34 cellular contexts compared by ENCODE assay signal in genomic region chr6:95794749-95795148, GRCh38.
"Had no signal": no experiment of that assay in that cellular context is flagged by ENCODE, and none has a peak within 500 bp of the region (broad histone marks: within the 10 kb centered on the region; RNA-seq: fewer than 3 reads in every experiment).

No MANE protein-coding gene starts in this region.

- H3K4me1 Mint-ChIP-seq: activated B cell treated with CpG ODN at 0.5 μM for 24 hours; activated CD4-positive, alpha-beta T cell treated with anti-CD3 and anti-CD28 coated beads, Interleukin-2, amount 10 ng/mL, durations not matched to agents 24 days and 14 days; activated naive CD8-positive, alpha-beta T cell treated with anti-CD3 and anti-CD28 coated beads for 36 hours; activated T-helper 17 cell treated with anti-CD3 and anti-CD28 coated beads, Interleukin-2, amount 50 U/mL, for 72 hours had no signal

- H3K9me3 Mint-ChIP-seq: activated CD4-positive, alpha-beta T cell treated with anti-CD3 and anti-CD28 coated beads, Interleukin-2, amount 10 ng/mL, durations not matched to agents 24 days and 14 days; activated T-helper 1 cell treated with anti-CD3 and anti-CD28 coated beads, Interleukin-12 subunit alpha, Interleukin-12 subunit beta, Interleukin-2, Interleukin-4 antibody, amounts not matched to agents 30 ng/mL and 10 ng/mL and 1 ng/mL, durations not matched to agents 14 hours and 24 hours and 36 hours; activated T-helper 17 cell treated with anti-CD3 and anti-CD28 coated beads, Interleukin-2, amount 50 U/mL, for 72 hours; T-helper 2 cell treated with Interferon-gamma antibody and Interleukin-4, amounts not matched to agents 5 μg/mL and 100 μg/mL, for 36 hours had no signal

- H3K27ac Mint-ChIP-seq: activated B cell treated with CpG ODN at 0.5 μM for 24 hours; activated CD4-positive, alpha-beta memory T cell treated with anti-CD3 and anti-CD28 coated beads for 36 hours; activated CD4-positive, alpha-beta T cell treated with anti-CD3 and anti-CD28 coated beads, Interleukin-2, amount 10 ng/mL, durations not matched to agents 24 days and 14 days; activated CD8-positive, alpha-beta T cell treated with anti-CD3 and anti-CD28 coated beads for 36 hours; activated naive CD4-positive, alpha-beta T cell treated with anti-CD3 and anti-CD28 coated beads for 36 hours; activated naive CD4-positive, alpha-beta T cell treated with anti-CD3 and anti-CD28 coated beads, Interleukin-2, amount 50 U/mL, for 72 hours; activated naive CD8-positive, alpha-beta T cell treated with anti-CD3 and anti-CD28 coated beads for 36 hours; activated T-cell treated with anti-CD3 and anti-CD28 coated beads, Interleukin-2, amount 50 U/mL, for 72 hours; activated T-helper 1 cell treated with anti-CD3 and anti-CD28 coated beads, Interleukin-12 subunit alpha, Interleukin-12 subunit beta, Interleukin-2, Interleukin-4 antibody, amounts not matched to agents 30 ng/mL and 10 ng/mL and 1 ng/mL, durations not matched to agents 14 hours and 24 hours and 36 hours; activated T-helper 17 cell treated with anti-CD3 and anti-CD28 coated beads, Interleukin-2, amount 50 U/mL, for 72 hours; T-helper 1 cell treated with Interleukin-12 subunit alpha and Interleukin-12 subunit beta and Interleukin-4 antibody, amounts not matched to agents 30 μg/mL and 1 μg/mL, for 36 hours; T-helper 2 cell treated with Interferon-gamma antibody and Interleukin-4, amounts not matched to agents 5 μg/mL and 100 μg/mL, for 36 hours had no signal

- H3K36me3 ChIP-seq: adrenal gland, brain microvascular endothelial cell, breast epithelium had no signal

- H3K27me3 Mint-ChIP-seq: activated B cell treated with CpG ODN at 0.5 μM for 24 hours; activated CD4-positive, alpha-beta memory T cell treated with anti-CD3 and anti-CD28 coated beads for 36 hours; activated CD4-positive, alpha-beta T cell treated with anti-CD3 and anti-CD28 coated beads, Interleukin-2, amount 10 ng/mL, durations not matched to agents 24 days and 14 days; activated CD8-positive, alpha-beta T cell treated with anti-CD3 and anti-CD28 coated beads for 36 hours; activated naive CD8-positive, alpha-beta T cell treated with anti-CD3 and anti-CD28 coated beads for 36 hours; activated T-helper 17 cell treated with anti-CD3 and anti-CD28 coated beads, Interleukin-2, amount 50 U/mL, for 72 hours had no signal

- H3K9me3 ChIP-seq: adrenal gland, body of pancreas, breast epithelium had no signal

- DNase-seq: activated B cell treated with CpG ODN at 0.5 μM for 24 hours; activated CD4-positive, alpha-beta memory T cell treated with anti-CD3 and anti-CD28 coated beads for 36 hours; activated CD4-positive, alpha-beta T cell treated with anti-CD3 and anti-CD28 coated beads for 4 hours; activated CD4-positive, alpha-beta T cell treated with anti-CD3 and anti-CD28 coated beads, Interleukin-2, amount 10 ng/mL, durations not matched to agents 24 days and 14 days; activated CD4-positive, alpha-beta T cell treated with anti-CD3 and anti-CD28 coated beads, Interleukin-2, amount 50 U/mL, for 1 hour; activated CD4-positive, alpha-beta T cell treated with anti-CD3 and anti-CD28 coated beads, Interleukin-2, amount 50 U/mL, for 4 hours; activated CD4-positive, CD25-positive, alpha-beta regulatory T cell treated with anti-CD3 and anti-CD28 coated beads, Interleukin-2, amount 50 U/mL, for 72 hours; activated CD8-positive, alpha-beta memory T cell treated with anti-CD3 and anti-CD28 coated beads, Interleukin-2, amount 50 U/mL, for 4 hours; activated CD8-positive, alpha-beta T cell treated with anti-CD3 and anti-CD28 coated beads for 36 hours; activated effector memory CD4-positive, alpha-beta T cell treated with anti-CD3 and anti-CD28 coated beads, Interleukin-2, amount 50 U/mL, for 16 hours; activated gamma-delta T cell treated with Interleukin-2 at 50 U/mL for 16 hours; activated naive CD4-positive, alpha-beta T cell; activated naive CD4-positive, alpha-beta T cell treated with anti-CD3 and anti-CD28 coated beads for 36 hours; activated naive CD4-positive, alpha-beta T cell treated with anti-CD3 and anti-CD28 coated beads, Interleukin-2, amount 50 U/mL, for 16 hours; activated naive CD8-positive, alpha-beta T cell treated with anti-CD3 and anti-CD28 coated beads for 36 hours; activated T-cell treated with anti-CD3 and anti-CD28 coated beads for 4 hours; activated T-cell treated with anti-CD3 and anti-CD28 coated beads, Interleukin-2, amount 50 U/mL, for 1 hour; activated T-cell treated with anti-CD3 and anti-CD28 coated beads, Interleukin-2, amount 50 U/mL, for 4 hours; activated T-cell treated with anti-CD3 and anti-CD28 coated beads, Interleukin-2, amount 50 U/mL, for 72 hours; adrenal gland; amniotic stem cell; aorta; body of pancreas; brain microvascular endothelial cell; central memory CD4-positive, alpha-beta T cell; T-helper 2 cell; T-helper 9 cell had no signal

- H3K27ac ChIP-seq: adrenal gland, body of pancreas, brain microvascular endothelial cell, breast epithelium, VCaP had no signal

- H3K36me3 Mint-ChIP-seq: activated CD4-positive, alpha-beta memory T cell treated with anti-CD3 and anti-CD28 coated beads for 36 hours; activated naive CD4-positive, alpha-beta T cell treated with anti-CD3 and anti-CD28 coated beads, Interleukin-2, amount 50 U/mL, for 72 hours; activated naive CD8-positive, alpha-beta T cell treated with anti-CD3 and anti-CD28 coated beads for 36 hours had no signal

- H3K27me3 ChIP-seq: adrenal gland, body of pancreas, brain microvascular endothelial cell, breast epithelium had no signal

- ATAC-seq: activated CD8-positive, alpha-beta T cell treated with anti-CD3 and anti-CD28 coated beads for 36 hours; activated naive CD4-positive, alpha-beta T cell treated with anti-CD3 and anti-CD28 coated beads, Interleukin-2, amount 50 U/mL, for 72 hours; activated T-cell treated with anti-CD3 and anti-CD28 coated beads, Interleukin-2, amount 50 U/mL, for 4 hours; activated T-cell treated with anti-CD3 and anti-CD28 coated beads, Interleukin-2, amount 50 U/mL, for 72 hours; activated T-helper 17 cell treated with anti-CD3 and anti-CD28 coated beads, Interleukin-2, amount 50 U/mL, for 72 hours; body of pancreas had no signal

- H3K4me3 Mint-ChIP-seq: activated B cell treated with CpG ODN at 0.5 μM for 24 hours; activated CD4-positive, alpha-beta memory T cell treated with anti-CD3 and anti-CD28 coated beads for 36 hours; activated CD4-positive, alpha-beta T cell treated with anti-CD3 and anti-CD28 coated beads, Interleukin-2, amount 10 ng/mL, durations not matched to agents 24 days and 14 days; activated CD8-positive, alpha-beta T cell treated with anti-CD3 and anti-CD28 coated beads for 36 hours; activated naive CD4-positive, alpha-beta T cell treated with anti-CD3 and anti-CD28 coated beads for 36 hours; activated naive CD8-positive, alpha-beta T cell treated with anti-CD3 and anti-CD28 coated beads for 36 hours; activated T-cell treated with anti-CD3 and anti-CD28 coated beads, Interleukin-2, amount 50 U/mL, for 4 hours; activated T-cell treated with anti-CD3 and anti-CD28 coated beads, Interleukin-2, amount 50 U/mL, for 72 hours; activated T-helper 1 cell treated with anti-CD3 and anti-CD28 coated beads, Interleukin-12 subunit alpha, Interleukin-12 subunit beta, Interleukin-2, Interleukin-4 antibody, amounts not matched to agents 30 ng/mL and 10 ng/mL and 1 ng/mL, durations not matched to agents 14 hours and 24 hours and 36 hours; activated T-helper 17 cell treated with anti-CD3 and anti-CD28 coated beads, Interleukin-2, amount 50 U/mL, for 72 hours; T-helper 1 cell treated with Interleukin-12 subunit alpha and Interleukin-12 subunit beta and Interleukin-4 antibody, amounts not matched to agents 30 μg/mL and 1 μg/mL, for 36 hours; T-helper 2 cell treated with Interferon-gamma antibody and Interleukin-4, amounts not matched to agents 5 μg/mL and 100 μg/mL, for 36 hours had no signal

- H3K4me3 ChIP-seq: adrenal gland, body of pancreas, breast epithelium had no signal

- H3K4me1 ChIP-seq: adrenal gland, body of pancreas, breast epithelium had no signal
